In genomic region chr15:101394654-101395053, GRCh38 we compare ENCODE assay signal across 23 cellular contexts.
"Had no signal": no experiment of that assay in that cellular context is flagged by ENCODE, and none has a peak within 500 bp of the region (broad histone marks: within the 10 kb centered on the region; RNA-seq: fewer than 3 reads in every experiment).

No MANE protein-coding gene starts in this region.

- H3K27ac ChIP-seq: adrenal gland, KMS-11, Peyer's patch, RWPE1 had no signal

- H3K9ac ChIP-seq: KMS-11 had no signal

- H3K4me3 ChIP-seq: adrenal gland, Peyer's patch had no signal

- H3K27me3 ChIP-seq: adrenal gland, Peyer's patch had no signal

- H3K4me1 Mint-ChIP-seq: T-helper 17 cell had no signal

- DNase-seq: activated CD4-positive, alpha-beta T cell treated with anti-CD3 and anti-CD28 coated beads for 1 hour; activated CD4-positive, alpha-beta T cell treated with anti-CD3 and anti-CD28 coated beads, Interleukin-2, amount 10 ng/mL, durations not matched to agents 24 days and 14 days; activated CD4-positive, alpha-beta T cell treated with anti-CD3 and anti-CD28 coated beads, Interleukin-2, amount 50 U/mL, for 48 hours; activated naive CD4-positive, alpha-beta T cell treated with anti-CD3 and anti-CD28 coated beads, Interleukin-2, amount 50 U/mL, for 16 hours; activated naive CD8-positive, alpha-beta T cell treated with anti-CD3 and anti-CD28 coated beads, Interleukin-2, amount 10 ng/mL, durations not matched to agents 7 days and 5 days; activated T-cell treated with anti-CD3 and anti-CD28 coated beads for 4 hours; activated T-cell treated with anti-CD3 and anti-CD28 coated beads, Interleukin-2, amount 50 U/mL, for 48 hours; anterior cingulate cortex; NCI-H1092 treated with DMSO at 0.1 percent for 48 hours; NCI-H1436; NCI-H1694 treated with DMSO at 0.1 percent for 48 hours; NCI-H2029 treated with DMSO at 0.1 percent for 48 hours; NCI-H345; NCI-H510A; Peyer's patch; Right ventricle myocardium superior; T-helper 17 cell; T-helper 9 cell had no signal

- ATAC-seq: activated T-helper 17 cell treated with anti-CD3 and anti-CD28 coated beads, Interleukin-2, amount 50 U/mL, for 72 hours; T-helper 17 cell; WTC11 had no signal

- H3K36me3 ChIP-seq: adrenal gland, Peyer's patch had no signal

- H3K27ac Mint-ChIP-seq: activated CD4-positive, alpha-beta T cell treated with anti-CD3 and anti-CD28 coated beads, Interleukin-2, amount 10 ng/mL, durations not matched to agents 24 days and 14 days; activated naive CD8-positive, alpha-beta T cell treated with anti-CD3 and anti-CD28 coated beads, Interleukin-2, amount 10 ng/mL, durations not matched to agents 7 days and 5 days; activated T-helper 17 cell treated with anti-CD3 and anti-CD28 coated beads, Interleukin-2, amount 50 U/mL, for 72 hours; T-helper 17 cell; WTC11 had no signal

- H3K9me3 ChIP-seq: adrenal gland, Peyer's patch had no signal

- H3K36me3 Mint-ChIP-seq: activated naive CD8-positive, alpha-beta T cell treated with anti-CD3 and anti-CD28 coated beads, Interleukin-2, amount 10 ng/mL, durations not matched to agents 7 days and 5 days; WTC11 had no signal

- H3K9me3 Mint-ChIP-seq: activated CD4-positive, alpha-beta T cell treated with anti-CD3 and anti-CD28 coated beads, Interleukin-2, amount 10 ng/mL, durations not matched to agents 24 days and 14 days; activated naive CD8-positive, alpha-beta T cell treated with anti-CD3 and anti-CD28 coated beads, Interleukin-2, amount 10 ng/mL, durations not matched to agents 7 days and 5 days; activated T-helper 17 cell treated with anti-CD3 and anti-CD28 coated beads, Interleukin-2, amount 50 U/mL, for 72 hours; WTC11 had no signal

- H3K4me2 ChIP-seq: KMS-11 had no signal

- H3K4me1 ChIP-seq: adrenal gland, Peyer's patch had no signal

- H3K4me3 Mint-ChIP-seq: activated CD4-positive, alpha-beta T cell treated with anti-CD3 and anti-CD28 coated beads, Interleukin-2, amount 10 ng/mL, durations not matched to agents 24 days and 14 days; activated naive CD8-positive, alpha-beta T cell treated with anti-CD3 and anti-CD28 coated beads, Interleukin-2, amount 10 ng/mL, durations not matched to agents 7 days and 5 days; activated T-helper 17 cell treated with anti-CD3 and anti-CD28 coated beads, Interleukin-2, amount 50 U/mL, for 72 hours; T-helper 17 cell; WTC11 had no signal
